In genomic region chr1:161128591-161129420, GRCh38 we compare ENCODE assay signal across 19 cellular contexts. TPM values are rescaled to one million over a fixed set of nuclear protein-coding genes. Genes with fewer than 3 reads are reported as not detected.
DNase-seq lines count a peak whose midpoint lies in the region; ATAC-seq, FAIRE-seq and TF ChIP-seq lines count a peak whose summit lies in the region.
"Had no signal": no experiment of that assay in that cellular context is flagged by ENCODE, and none has a peak within 500 bp of the region (broad histone marks: within the 10 kb centered on the region; RNA-seq: fewer than 3 reads in every experiment).

No MANE protein-coding gene starts in this region.

- H3K79me2 ChIP-seq in GM23338 (replicated peaks; ENCODE audit: insufficient read depth) = peaks cover 71% of the 10 kb centered on the region

- no peaks in the 10 kb centered on the region for H3K9me3 Mint-ChIP-seq in activated CD8-positive, alpha-beta T cell treated with anti-CD3 and anti-CD28 coated beads for 36 hours
- H3K9me3 Mint-ChIP-seq in activated CD8-positive, alpha-beta T cell treated with anti-CD3 and anti-CD28 coated beads, Interleukin-2, amount 10 ng/mL, durations not matched to agents 7 days and 5 days (ENCODE audit: insufficient read depth) = no peaks in the 10 kb centered on the region
- H3K9me3 Mint-ChIP-seq in stimulated activated effector memory CD8-positive, alpha-beta T cell treated with anti-CD3 and anti-CD28 coated beads, Interleukin-12 subunit alpha, Interleukin-12 subunit beta, amount 100 ng/mL, for 72 hours = no peaks in the 10 kb centered on the region
- no peaks in the 10 kb centered on the region for H3K9me3 Mint-ChIP-seq in GM23338
- H3K9me3 Mint-ChIP-seq: CD14-positive monocyte had no signal

- no peak overlapping the region for H3K4me3 ChIP-seq in GM23338
- H3K4me3 ChIP-seq: Peyer's patch had no signal

- H3F3A ChIP-seq in GM23338 (replicated peaks; ENCODE audit: low read depth) = peaks cover 23% of the 10 kb centered on the region

- TF ChIP-seq POLR2A in GM12892 (IDR thresholded peaks at IDR 0.05; ENCODE audit: low read depth, low read length) = no peak

- no peak overlapping the region for H3K4me3 Mint-ChIP-seq in activated CD8-positive, alpha-beta T cell treated with anti-CD3 and anti-CD28 coated beads for 36 hours
- H3K4me3 Mint-ChIP-seq in activated CD8-positive, alpha-beta T cell treated with anti-CD3 and anti-CD28 coated beads, Interleukin-2, amount 10 ng/mL, durations not matched to agents 7 days and 5 days = no peak overlapping the region
- no peak overlapping the region for H3K4me3 Mint-ChIP-seq in stimulated activated effector memory CD8-positive, alpha-beta T cell treated with anti-CD3 and anti-CD28 coated beads, Interleukin-12 subunit alpha, Interleukin-12 subunit beta, amount 100 ng/mL, for 72 hours
- no peak overlapping the region; the same call in 2 of the 3 replicates for H3K4me3 Mint-ChIP-seq in GM23338
- H3K4me3 Mint-ChIP-seq: CD14-positive monocyte had no signal

- H3K36me3 ChIP-seq in GM23338 (ENCODE audit: insufficient read depth) = peaks cover 25% of the 10 kb centered on the region

- no peak overlapping the region for H3K4me2 ChIP-seq in GM23338
- H3K4me2 ChIP-seq: KMS-11 had no signal

- H3K36me3 Mint-ChIP-seq in activated CD8-positive, alpha-beta T cell treated with anti-CD3 and anti-CD28 coated beads for 36 hours (ENCODE audit: low read depth) = peaks cover 52% of the 10 kb centered on the region
- peaks cover 53% of the 10 kb centered on the region for H3K36me3 Mint-ChIP-seq in activated CD8-positive, alpha-beta T cell treated with anti-CD3 and anti-CD28 coated beads, Interleukin-2, amount 10 ng/mL, durations not matched to agents 7 days and 5 days (ENCODE audit: low read depth)
- H3K36me3 Mint-ChIP-seq in stimulated activated effector memory CD8-positive, alpha-beta T cell treated with anti-CD3 and anti-CD28 coated beads, Interleukin-12 subunit alpha, Interleukin-12 subunit beta, amount 100 ng/mL, for 72 hours = peaks cover 82% of the 10 kb centered on the region
- peaks cover 46% of the 10 kb centered on the region for H3K36me3 Mint-ChIP-seq in GM23338 (ENCODE audit: low read depth)

- DNase-seq in activated CD8-positive, alpha-beta T cell treated with anti-CD3 and anti-CD28 coated beads for 36 hours = no peak
- no peak for DNase-seq in activated CD8-positive, alpha-beta T cell treated with anti-CD3 and anti-CD28 coated beads, Interleukin-2, amount 10 ng/mL, durations not matched to agents 7 days and 5 days
- DNase-seq in NCI-H1694 treated with DMSO at 0.1 percent for 48 hours (lab: John Stamatoyannopoulos, UW) (peak; percentile 71), myocyte (ENCODE audit: low read depth) (peak; percentile 61), GM12892 (ENCODE audit: insufficient read length) (no peak), GM23338 (ENCODE audit: low spot score) (no peak), nucleus accumbens (lab: John Stamatoyannopoulos, UW) (no peak)
- DNase-seq in stimulated activated effector memory CD8-positive, alpha-beta T cell treated with anti-CD3 and anti-CD28 coated beads, Interleukin-12 subunit alpha, Interleukin-12 subunit beta, amount 100 ng/mL, for 72 hours (ENCODE audit: low spot score in 2 of 2) = no peak
- DNase-seq: DND-41, GDM1, MM.1S, NCI-H2029 treated with DMSO at 0.1 percent for 48 hours, NCI-H510A treated with DMSO at 0.1 percent for 48 hours, Peyer's patch, Right ventricle myocardium superior had no signal

- TF ChIP-seq CTCF in activated CD8-positive, alpha-beta T cell treated with anti-CD3 and anti-CD28 coated beads for 36 hours (IDR thresholded peaks at IDR 0.05) = no peak
- no peak for TF ChIP-seq CTCF in GM23338 (conservative IDR thresholded peaks at IDR 0.05; ENCODE audit: low read depth in 2 of 2)

- peak overlapping the region; percentile 58 for H3K27ac Mint-ChIP-seq in activated CD8-positive, alpha-beta T cell treated with anti-CD3 and anti-CD28 coated beads for 36 hours
- H3K27ac Mint-ChIP-seq in activated CD8-positive, alpha-beta T cell treated with anti-CD3 and anti-CD28 coated beads, Interleukin-2, amount 10 ng/mL, durations not matched to agents 7 days and 5 days = no peak overlapping the region
- H3K27ac Mint-ChIP-seq in stimulated activated effector memory CD8-positive, alpha-beta T cell treated with anti-CD3 and anti-CD28 coated beads, Interleukin-12 subunit alpha, Interleukin-12 subunit beta, amount 100 ng/mL, for 72 hours = peak overlapping the region; percentile 1
- H3K27ac Mint-ChIP-seq in GM23338 = no peak overlapping the region

- H3K27me3 Mint-ChIP-seq in activated CD8-positive, alpha-beta T cell treated with anti-CD3 and anti-CD28 coated beads for 36 hours = no peaks in the 10 kb centered on the region
- no peaks in the 10 kb centered on the region for H3K27me3 Mint-ChIP-seq in activated CD8-positive, alpha-beta T cell treated with anti-CD3 and anti-CD28 coated beads, Interleukin-2, amount 10 ng/mL, durations not matched to agents 7 days and 5 days (ENCODE audit: low read depth)
- H3K27me3 Mint-ChIP-seq in GM23338 (ENCODE audit: insufficient read depth, low read depth, poor library complexity) = peaks cover 3% of the 10 kb centered on the region

- no peaks in the 10 kb centered on the region; the same call in none of the 2 replicates for H4K20me1 ChIP-seq in GM23338 (replicated peaks; ENCODE audit: insufficient read depth)

- peaks cover 14% of the 10 kb centered on the region for H3K4me1 ChIP-seq in GM23338 (ENCODE audit: insufficient read depth)

- ATAC-seq in activated CD8-positive, alpha-beta T cell treated with anti-CD3 and anti-CD28 coated beads for 36 hours = no peak
- no peak for ATAC-seq in activated CD8-positive, alpha-beta T cell treated with anti-CD3 and anti-CD28 coated beads, Interleukin-2, amount 10 ng/mL, durations not matched to agents 7 days and 5 days
- ATAC-seq in stimulated activated effector memory CD8-positive, alpha-beta T cell treated with anti-CD3 and anti-CD28 coated beads, Interleukin-12 subunit alpha, Interleukin-12 subunit beta, amount 100 ng/mL, for 72 hours = no peak
- ATAC-seq in GM23338 = no peak

- no peak for FAIRE-seq in GM12892 (lab: Jason Lieb, UNC)
- FAIRE-seq: A204.1, D721Med had no signal

- H2AFZ ChIP-seq in GM23338 = no peak overlapping the region

- intact Hi-C loops in activated CD8-positive, alpha-beta T cell treated with anti-CD3 and anti-CD28 coated beads for 36 hours (cut with micrococcal nuclease) = no loop called here

- CTCF ChIA-PET in activated CD8-positive, alpha-beta T cell treated with anti-CD3 and anti-CD28 coated beads for 36 hours (lab: Charles Lee) = interaction anchor here (0.7 to 1.7 kb wide), 5 partner anchors 9 to 175 kb away, joined by 3 to 6 read pairs (median 3); partner anchors contain the start of genes ITLN2, NIT1 and PFDN2
- CTCF ChIA-PET in activated CD8-positive, alpha-beta T cell treated with anti-CD3 and anti-CD28 coated beads, Interleukin-2, amount 10 ng/mL, durations not matched to agents 7 days and 5 days (lab: Charles Lee) = interaction anchor here (0.7 to 1.4 kb wide), 4 partner anchors 10 to 177 kb away, joined by 3 to 4 read pairs (median 4); partner anchors contain the start of genes KLHDC9 and PPOX

- no peaks in the 10 kb centered on the region; the same call in 1 of the 2 replicates for H3K9me2 ChIP-seq in GM23338 (ENCODE audit: insufficient read depth)

- POLR2A ChIA-PET in activated CD8-positive, alpha-beta T cell treated with anti-CD3 and anti-CD28 coated beads for 36 hours (lab: Charles Lee) = interaction anchor here (0.9 kb wide), 1 partner anchor 83 kb away, joined by 3 read pairs; the partner anchor contains the start of gene USF1
- POLR2A ChIA-PET in activated CD8-positive, alpha-beta T cell treated with anti-CD3 and anti-CD28 coated beads, Interleukin-2, amount 10 ng/mL, durations not matched to agents 7 days and 5 days (lab: Charles Lee) = interaction anchor here (2.6 kb wide), 1 partner anchor 9 kb away, joined by 9 read pairs; no protein-coding TSS in a partner anchor

- H3K4me1 Mint-ChIP-seq in activated CD8-positive, alpha-beta T cell treated with anti-CD3 and anti-CD28 coated beads for 36 hours (ENCODE audit: low read depth) = peaks cover 46% of the 10 kb centered on the region
- peaks cover 52% of the 10 kb centered on the region for H3K4me1 Mint-ChIP-seq in activated CD8-positive, alpha-beta T cell treated with anti-CD3 and anti-CD28 coated beads, Interleukin-2, amount 10 ng/mL, durations not matched to agents 7 days and 5 days (ENCODE audit: low read depth)
- peaks cover 59% of the 10 kb centered on the region for H3K4me1 Mint-ChIP-seq in stimulated activated effector memory CD8-positive, alpha-beta T cell treated with anti-CD3 and anti-CD28 coated beads, Interleukin-12 subunit alpha, Interleukin-12 subunit beta, amount 100 ng/mL, for 72 hours
- peaks cover 20% of the 10 kb centered on the region for H3K4me1 Mint-ChIP-seq in GM23338

- no peaks in the 10 kb centered on the region for H3K27me3 ChIP-seq in GM23338 (ENCODE audit: insufficient read depth)
- H3K27me3 ChIP-seq: Peyer's patch had no signal

- no peak overlapping the region for H3K27ac ChIP-seq in GM23338 (ENCODE audit: low read depth)
- H3K27ac ChIP-seq: KMS-11, Peyer's patch had no signal

RNA-seq across cellular contexts. Expression of gene DEDD, which starts 3.7 kb away (rescaled TPM):
- 10 to 100 TPM; 30.4 to 37.0 TPM for total RNA-seq in activated CD8-positive, alpha-beta T cell treated with anti-CD3 and anti-CD28 coated beads for 36 hours
- total RNA-seq in activated CD8-positive, alpha-beta T cell treated with anti-CD3 and anti-CD28 coated beads, Interleukin-2, amount 10 ng/mL, durations not matched to agents 7 days and 5 days = 10 to 100 TPM; 34.5 to 36.3 TPM
- 26.8 and 28.8 TPM in 2 replicates for total RNA-seq in myocyte
- 39.4 TPM for polyA plus RNA-seq in myocyte (2012)
- 20.0 TPM for polyA plus RNA-seq in GM12892 (2012; ENCODE audit: missing spikeins)
- total RNA-seq in GM23338 (2014; rRNA removed; shearing (Covaris generic)) = 30.2 and 35.3 TPM in 2 replicates
- polyA plus RNA-seq in GM23338 (2016; fragmentation: Nextera tagmentation; extraction: Ambion mirVana) = 20.7 and 22.8 TPM in 2 replicates

RNA-seq across cellular contexts. Expression of gene NIT1, which starts 10.9 kb away (rescaled TPM):
- 10 to 100 TPM; 38.5 to 40.0 TPM for total RNA-seq in activated CD8-positive, alpha-beta T cell treated with anti-CD3 and anti-CD28 coated beads for 36 hours
- total RNA-seq in activated CD8-positive, alpha-beta T cell treated with anti-CD3 and anti-CD28 coated beads, Interleukin-2, amount 10 ng/mL, durations not matched to agents 7 days and 5 days = 10 to 100 TPM; 34.1 to 35.2 TPM
- total RNA-seq in myocyte = 23.6 TPM in 2 replicates
- polyA plus RNA-seq in myocyte (2012) = 55.0 TPM
- 30.2 TPM for polyA plus RNA-seq in GM12892 (2012; ENCODE audit: missing spikeins)
- 29.7 and 35.9 TPM in 2 replicates for total RNA-seq in GM23338 (2014; rRNA removed; shearing (Covaris generic))
- 38.0 and 43.0 TPM in 2 replicates for polyA plus RNA-seq in GM23338 (2016; fragmentation: Nextera tagmentation; extraction: Ambion mirVana)

RNA-seq across cellular contexts. Expression of gene PFDN2, which starts 11.0 kb away (rescaled TPM):
- total RNA-seq in activated CD8-positive, alpha-beta T cell treated with anti-CD3 and anti-CD28 coated beads for 36 hours = 100 to 1,000 TPM; 137 to 144 TPM
- total RNA-seq in activated CD8-positive, alpha-beta T cell treated with anti-CD3 and anti-CD28 coated beads, Interleukin-2, amount 10 ng/mL, durations not matched to agents 7 days and 5 days = 10 to 100 TPM; 66.3 to 68.0 TPM
- 53.7 and 64.6 TPM in 2 replicates for total RNA-seq in myocyte
- 152 TPM for polyA plus RNA-seq in myocyte (2012)
- 95.6 TPM for polyA plus RNA-seq in GM12892 (2012; ENCODE audit: missing spikeins)
- total RNA-seq in GM23338 (2014; rRNA removed; shearing (Covaris generic)) = 19.7 and 45.6 TPM in 2 replicates
- 352 and 395 TPM in 2 replicates for polyA plus RNA-seq in GM23338 (2016; fragmentation: Nextera tagmentation; extraction: Ambion mirVana)

RNA-seq across cellular contexts. Expression of gene UFC1, which starts 25.0 kb away (rescaled TPM):
- 10 to 100 TPM; 81.2 to 84.1 TPM for total RNA-seq in activated CD8-positive, alpha-beta T cell treated with anti-CD3 and anti-CD28 coated beads for 36 hours
- 100 to 1,000 TPM; 103 to 104 TPM for total RNA-seq in activated CD8-positive, alpha-beta T cell treated with anti-CD3 and anti-CD28 coated beads, Interleukin-2, amount 10 ng/mL, durations not matched to agents 7 days and 5 days
- total RNA-seq in myocyte = 67.2 and 78.5 TPM in 2 replicates
- polyA plus RNA-seq in myocyte (2012) = 102 TPM
- 124 TPM for polyA plus RNA-seq in GM12892 (2012; ENCODE audit: missing spikeins)
- 41.4 and 57.5 TPM in 2 replicates for total RNA-seq in GM23338 (2014; rRNA removed; shearing (Covaris generic))
- polyA plus RNA-seq in GM23338 (2016; fragmentation: Nextera tagmentation; extraction: Ambion mirVana) = 74.5 and 77.0 TPM in 2 replicates

RNA-seq across cellular contexts. Expression of gene USP21, which starts 30.5 kb away (rescaled TPM):
- 10 to 100 TPM; 24.4 to 26.7 TPM for total RNA-seq in activated CD8-positive, alpha-beta T cell treated with anti-CD3 and anti-CD28 coated beads for 36 hours
- 10 to 100 TPM; 29.2 to 32.0 TPM for total RNA-seq in activated CD8-positive, alpha-beta T cell treated with anti-CD3 and anti-CD28 coated beads, Interleukin-2, amount 10 ng/mL, durations not matched to agents 7 days and 5 days
- 11.1 and 11.5 TPM in 2 replicates for total RNA-seq in myocyte
- 16.2 TPM for polyA plus RNA-seq in myocyte (2012)
- 13.5 TPM for polyA plus RNA-seq in GM12892 (2012; ENCODE audit: missing spikeins)
- 17.0 and 25.6 TPM in 2 replicates for total RNA-seq in GM23338 (2014; rRNA removed; shearing (Covaris generic))
- polyA plus RNA-seq in GM23338 (2016; fragmentation: Nextera tagmentation; extraction: Ambion mirVana) = 17.9 and 20.0 TPM in 2 replicates

Comparison
In these comparisons a context has a peak if more than half of its experiments do, and no peak if none do; other contexts are left out.
1. H3K27ac Mint-ChIP-seq: peak in activated CD8-positive, alpha-beta T cell treated with anti-CD3 and anti-CD28 coated beads for 36 hours (single experiment) and stimulated activated effector memory CD8-positive, alpha-beta T cell treated with anti-CD3 and anti-CD28 coated beads, Interleukin-12 subunit alpha, Interleukin-12 subunit beta, amount 100 ng/mL, for 72 hours (single experiment); none in activated CD8-positive, alpha-beta T cell treated with anti-CD3 and anti-CD28 coated beads, Interleukin-2, amount 10 ng/mL, durations not matched to agents 7 days and 5 days (single experiment) and GM23338 (single experiment).
2. DNase-seq: peak in NCI-H1694 treated with DMSO at 0.1 percent for 48 hours (single experiment) and myocyte (single experiment); none in activated CD8-positive, alpha-beta T cell treated with anti-CD3 and anti-CD28 coated beads for 36 hours (single experiment), activated CD8-positive, alpha-beta T cell treated with anti-CD3 and anti-CD28 coated beads, Interleukin-2, amount 10 ng/mL, durations not matched to agents 7 days and 5 days (single experiment), stimulated activated effector memory CD8-positive, alpha-beta T cell treated with anti-CD3 and anti-CD28 coated beads, Interleukin-12 subunit alpha, Interleukin-12 subunit beta, amount 100 ng/mL, for 72 hours (0 of 2), GM12892 (single experiment), GM23338 (single experiment) and nucleus accumbens (0 of 56).